ENCODE assay signal across 26 cellular contexts in genomic region chr3:126263539-126263938, GRCh38.
DNase-seq lines count a peak whose midpoint lies in the region; ATAC-seq, FAIRE-seq and TF ChIP-seq lines count a peak whose summit lies in the region.
"Had no signal": no experiment of that assay in that cellular context is flagged by ENCODE, and none has a peak within 500 bp of the region (broad histone marks: within the 10 kb centered on the region; RNA-seq: fewer than 3 reads in every experiment).

No MANE protein-coding gene starts in this region.

- H3K27ac Mint-ChIP-seq in Caco-2 (ENCODE audit: unreplicated experiment) = peak overlapping the region; percentile 40
- no peak overlapping the region for H3K27ac Mint-ChIP-seq in stimulated activated memory B cell treated with anti-CD40 and anti-IgM and Interleukin-4, amounts not matched to agents 10 μg/mL and 1 μg/mL and 100 μg/mL, for 72 hours
- H3K27ac Mint-ChIP-seq: B cell; CD4-positive, alpha-beta T cell; CD8-positive, alpha-beta T cell had no signal

- H3K36me3 ChIP-seq in Caco-2 (ENCODE audit: control insufficient read depth, insufficient read depth, low read length) (no peaks in the 10 kb centered on the region), osteoblast (ENCODE audit: insufficient read depth, low read length) (no peaks in the 10 kb centered on the region)
- H3K36me3 ChIP-seq: BLaER1 treated with 17β-estradiol and CSF1 and Interleukin-3, amounts not matched to agents 10 nM and 100 nM had no signal

- H3K27me3 ChIP-seq in Caco-2 (replicated peaks; ENCODE audit: control insufficient read depth, insufficient read depth, low read length) = no peaks in the 10 kb centered on the region
- no peaks in the 10 kb centered on the region for H3K27me3 ChIP-seq in osteoblast (ENCODE audit: insufficient read depth, low read length)

- POLR2A ChIA-PET in Caco-2 (lab: Charles Lee) = no interaction called here

- H4K20me1 ChIP-seq in osteoblast (ENCODE audit: insufficient read depth, low read length) = no peaks in the 10 kb centered on the region
- H4K20me1 ChIP-seq: BLaER1 treated with 17β-estradiol and CSF1 and Interleukin-3, amounts not matched to agents 10 nM and 100 nM had no signal

- H3K4me3 ChIP-seq in Caco-2 (ENCODE audit: low read depth, low read length) (no peak overlapping the region), osteoblast (ENCODE audit: insufficient read depth, low read length) (no peak overlapping the region)
- H3K4me3 ChIP-seq: BLaER1 treated with 17β-estradiol and CSF1 and Interleukin-3, amounts not matched to agents 10 nM and 100 nM; GM12878 had no signal

- no peaks in the 10 kb centered on the region for H3K27me3 Mint-ChIP-seq in Caco-2 (ENCODE audit: insufficient read depth, unreplicated experiment)
- peaks cover 73% of the 10 kb centered on the region for H3K27me3 Mint-ChIP-seq in stimulated activated memory B cell treated with anti-CD40 and anti-IgM and Interleukin-4, amounts not matched to agents 10 μg/mL and 1 μg/mL and 100 μg/mL, for 72 hours

- peaks cover 13% of the 10 kb centered on the region for H3K9me3 Mint-ChIP-seq in Caco-2 (ENCODE audit: unreplicated experiment)
- H3K9me3 Mint-ChIP-seq in stimulated activated memory B cell treated with anti-CD40 and anti-IgM and Interleukin-4, amounts not matched to agents 10 μg/mL and 1 μg/mL and 100 μg/mL, for 72 hours = peaks cover 3% of the 10 kb centered on the region
- H3K9me3 Mint-ChIP-seq: CD4-positive, alpha-beta T cell; CD8-positive, alpha-beta T cell had no signal

- no peak overlapping the region for H3K27ac ChIP-seq in osteoblast (ENCODE audit: low read depth, low read length)
- H3K27ac ChIP-seq: BLaER1 treated with 17β-estradiol and CSF1 and Interleukin-3, amounts not matched to agents 10 nM and 100 nM; C4-2B had no signal

- DNase-seq in Caco-2 (no peak), osteoblast (ENCODE audit: insufficient read length, low spot score, missing footprints) (peak; percentile 9), sciatic nerve (ENCODE audit: low spot score) (peak; percentile 38), urothelium cell line (ENCODE audit: low spot score) (no peak), NOMO-1 treated with dmso at 0.1 percent for 144 hours (lab: John Stamatoyannopoulos, UW; ENCODE audit: unreplicated experiment) (no peak), NCI-H187 (lab: John Stamatoyannopoulos, UW) (no peak)
- DNase-seq: 8988T; AML-193; CD4-positive, alpha-beta T cell; CD8-positive, alpha-beta T cell; DMS 273 treated with DMSO at 0.1 percent for 48 hours; DMS153; DMS53; DMS79; DND-41; EL; GDM1 had no signal

- H2AFZ ChIP-seq in osteoblast (ENCODE audit: low read length) = no peak overlapping the region

- no peak overlapping the region for H3K4me2 ChIP-seq in osteoblast (ENCODE audit: insufficient read depth, low read length)
- H3K4me2 ChIP-seq: BLaER1 treated with 17β-estradiol and CSF1 and Interleukin-3, amounts not matched to agents 10 nM and 100 nM had no signal

- H3K9me3 ChIP-seq in Caco-2 = no peaks in the 10 kb centered on the region
- no peaks in the 10 kb centered on the region for H3K9me3 ChIP-seq in osteoblast (ENCODE audit: low read depth, low read length)

- peaks cover 13% of the 10 kb centered on the region for H3K36me3 Mint-ChIP-seq in Caco-2 (ENCODE audit: insufficient read depth, unreplicated experiment)
- H3K36me3 Mint-ChIP-seq in stimulated activated memory B cell treated with anti-CD40 and anti-IgM and Interleukin-4, amounts not matched to agents 10 μg/mL and 1 μg/mL and 100 μg/mL, for 72 hours = no peaks in the 10 kb centered on the region
- H3K36me3 Mint-ChIP-seq: CD8-positive, alpha-beta T cell had no signal

- FAIRE-seq in urothelium cell line (lab: Jason Lieb, UNC) = peak; percentile 48
- FAIRE-seq: A204.1, GM12878, GM12892, GM19239 had no signal

- H3K4me3 Mint-ChIP-seq in Caco-2 (ENCODE audit: unreplicated experiment) = no peak overlapping the region
- H3K4me3 Mint-ChIP-seq in stimulated activated memory B cell treated with anti-CD40 and anti-IgM and Interleukin-4, amounts not matched to agents 10 μg/mL and 1 μg/mL and 100 μg/mL, for 72 hours = no peak overlapping the region
- H3K4me3 Mint-ChIP-seq: B cell; CD4-positive, alpha-beta T cell; CD8-positive, alpha-beta T cell had no signal

- H3K79me2 ChIP-seq in osteoblast (ENCODE audit: insufficient read depth, low read length) = no peaks in the 10 kb centered on the region

- peaks cover 33% of the 10 kb centered on the region for H3K4me1 Mint-ChIP-seq in Caco-2 (ENCODE audit: low read depth, unreplicated experiment)
- peaks cover 5% of the 10 kb centered on the region for H3K4me1 Mint-ChIP-seq in stimulated activated memory B cell treated with anti-CD40 and anti-IgM and Interleukin-4, amounts not matched to agents 10 μg/mL and 1 μg/mL and 100 μg/mL, for 72 hours
- H3K4me1 Mint-ChIP-seq: B cell had no signal

- BruUV-seq in Caco-2 (replicated peaks; lab: Mats Ljungman, UMichigan) = no TSS peak

- TF ChIP-seq CTCF in Caco-2 (IDR thresholded peaks at IDR 0.05; ENCODE audit: insufficient read depth in 1 of 2, low read depth in 1 of 2, low read length in 1 of 2, severe bottlenecking in 1 of 2, unreplicated experiment in 1 of 2) (no peak), osteoblast (IDR thresholded peaks at IDR 0.05; ENCODE audit: extremely low read depth, low read depth, low read length) (no peak)

- H3K4me1 ChIP-seq in Caco-2 = peaks cover 48% of the 10 kb centered on the region
- peaks cover 15% of the 10 kb centered on the region for H3K4me1 ChIP-seq in osteoblast (ENCODE audit: insufficient read depth, low read length)

- CTCF ChIA-PET in Caco-2 (lab: Charles Lee) = no interaction called here

- no peak for ATAC-seq in sciatic nerve
- ATAC-seq in GM21447 (IDR thresholded peaks at IDR 0.05; ENCODE audit: unreplicated experiment) = no peak
- no peak for ATAC-seq in stimulated activated memory B cell treated with anti-CD40 and anti-IgM and Interleukin-4, amounts not matched to agents 10 μg/mL and 1 μg/mL and 100 μg/mL, for 72 hours
- ATAC-seq: CD8-positive, alpha-beta T cell; GM12878 had no signal

- intact Hi-C loops in Caco-2 (cut with micrococcal nuclease; ENCODE audit: unreplicated experiment) (loop anchor here (10.0 kb wide), 1 partner anchor 211 kb away; the partner anchor contains the start of gene ZXDC), sciatic nerve (cut with DNase I) (loop anchor here (5.0 kb wide), 1 partner anchor 114 kb away; no protein-coding TSS in a partner anchor)

Comparison
In these comparisons a context has a peak if more than half of its experiments do, and no peak if none do; other contexts are left out.
1. DNase-seq: peak in osteoblast (single experiment) and sciatic nerve (single experiment); none in Caco-2 (0 of 2), urothelium cell line (single experiment), NOMO-1 treated with dmso at 0.1 percent for 144 hours (single experiment) and NCI-H187 (0 of 2).